Comparison of ENCODE assay signal across 30 cellular contexts in the genomic region with DNA sequence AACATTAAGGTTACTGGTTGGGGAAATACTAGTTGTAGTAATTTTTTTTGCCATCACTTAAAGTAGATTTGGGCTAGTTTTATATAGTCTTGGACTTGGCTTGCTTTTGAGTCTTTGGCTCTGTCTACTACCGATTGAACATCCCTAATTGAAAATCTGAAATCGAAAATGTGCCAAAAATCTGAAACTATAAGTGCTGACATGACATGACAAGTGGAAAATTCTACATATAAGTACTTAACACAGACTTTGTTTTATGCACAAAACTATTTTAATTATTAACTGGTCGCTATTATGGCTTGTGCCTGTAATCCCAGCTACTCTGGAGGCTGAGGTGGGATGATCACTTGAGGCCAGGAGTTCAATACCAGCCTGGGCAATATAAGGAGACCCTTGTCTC. TPM values are rescaled to one million over a fixed set of nuclear protein-coding genes. Genes with fewer than 3 reads are reported as not detected.
"Had no signal": no experiment of that assay in that cellular context is flagged by ENCODE, and none has a peak within 500 bp of the region (broad histone marks: within the 10 kb centered on the region; RNA-seq: fewer than 3 reads in every experiment).

No MANE protein-coding gene starts in this region.

- H3K27me3 ChIP-seq: ascending aorta, body of pancreas, MG63 had no signal

- H3K27ac Mint-ChIP-seq: activated CD8-positive, alpha-beta T cell treated with anti-CD3 and anti-CD28 coated beads, Interleukin-2, amount 10 ng/mL, durations not matched to agents 7 days and 5 days; activated naive CD4-positive, alpha-beta T cell treated with anti-CD3 and anti-CD28 coated beads, Interleukin-2, amount 50 U/mL, for 72 hours; activated naive CD8-positive, alpha-beta T cell treated with anti-CD3 and anti-CD28 coated beads, Interleukin-2, amount 50 U/mL, for 24 hours; T-helper 17 cell; WTC11 had no signal

- DNase-seq: activated CD4-positive, alpha-beta T cell treated with anti-CD3 and anti-CD28 coated beads for 48 hours; activated CD4-positive, alpha-beta T cell treated with anti-CD3 and anti-CD28 coated beads, Interleukin-2, amount 50 U/mL, for 4 hours; activated CD4-positive, CD25-positive, alpha-beta regulatory T cell treated with anti-CD3 and anti-CD28 coated beads, Interleukin-2, amount 50 U/mL, for 72 hours; activated CD8-positive, alpha-beta T cell treated with anti-CD3 and anti-CD28 coated beads, Interleukin-2, amount 10 ng/mL, durations not matched to agents 7 days and 5 days; activated effector memory CD4-positive, alpha-beta T cell treated with anti-CD3 and anti-CD28 coated beads, Interleukin-2, amount 50 U/mL, for 16 hours; activated naive CD4-positive, alpha-beta T cell treated with Interleukin-2 at 50 U/mL for 16 hours; activated naive CD8-positive, alpha-beta T cell treated with anti-CD3 and anti-CD28 coated beads, Interleukin-2, amount 50 U/mL, for 24 hours; activated T-cell treated with anti-CD3 and anti-CD28 coated beads, Interleukin-2, amount 50 U/mL, for 4 hours; amniotic stem cell; body of pancreas; central memory CD4-positive, alpha-beta T cell; MG63; MV-4-11; NCI-H1092 treated with DMSO at 0.1 percent for 48 hours; NCI-H1417 treated with DMSO at 0.1 percent for 48 hours; NCI-H1694; NCI-H2029; NCI-H345; NCI-H510A; NCI-H526 treated with DMSO at 0.1 percent for 48 hours; NCI-H82; SIG-M5; T-helper 17 cell; T-helper 9 cell had no signal

- H3K4me3 Mint-ChIP-seq: activated CD8-positive, alpha-beta T cell treated with anti-CD3 and anti-CD28 coated beads, Interleukin-2, amount 10 ng/mL, durations not matched to agents 7 days and 5 days; activated naive CD8-positive, alpha-beta T cell treated with anti-CD3 and anti-CD28 coated beads, Interleukin-2, amount 50 U/mL, for 24 hours; activated T-cell treated with anti-CD3 and anti-CD28 coated beads, Interleukin-2, amount 50 U/mL, for 4 hours; T-helper 17 cell; WTC11 had no signal

- ATAC-seq: activated CD8-positive, alpha-beta T cell treated with anti-CD3 and anti-CD28 coated beads, Interleukin-2, amount 10 ng/mL, durations not matched to agents 7 days and 5 days; activated naive CD4-positive, alpha-beta T cell treated with anti-CD3 and anti-CD28 coated beads, Interleukin-2, amount 50 U/mL, for 72 hours; activated naive CD8-positive, alpha-beta T cell treated with anti-CD3 and anti-CD28 coated beads, Interleukin-2, amount 50 U/mL, for 24 hours; activated T-cell treated with anti-CD3 and anti-CD28 coated beads, Interleukin-2, amount 50 U/mL, for 4 hours; body of pancreas; T-helper 17 cell; WTC11 had no signal

- H3K4me1 Mint-ChIP-seq: WTC11 had no signal

- H3K27ac ChIP-seq: ascending aorta, body of pancreas had no signal

- H3K36me3 Mint-ChIP-seq: activated naive CD4-positive, alpha-beta T cell treated with anti-CD3 and anti-CD28 coated beads, Interleukin-2, amount 50 U/mL, for 72 hours; WTC11 had no signal

- H3K9me3 ChIP-seq: ascending aorta, body of pancreas, MG63 had no signal

- H3K27me3 Mint-ChIP-seq: activated naive CD8-positive, alpha-beta T cell treated with anti-CD3 and anti-CD28 coated beads, Interleukin-2, amount 50 U/mL, for 24 hours; T-helper 17 cell had no signal

- H3K9me3 Mint-ChIP-seq: activated naive CD4-positive, alpha-beta T cell treated with anti-CD3 and anti-CD28 coated beads, Interleukin-2, amount 50 U/mL, for 72 hours; activated naive CD8-positive, alpha-beta T cell treated with anti-CD3 and anti-CD28 coated beads, Interleukin-2, amount 50 U/mL, for 24 hours; activated T-cell treated with anti-CD3 and anti-CD28 coated beads, Interleukin-2, amount 50 U/mL, for 4 hours; WTC11 had no signal

RNA-seq across cellular contexts. Expression of gene CHRDL2, which starts 39.9 kb away (rescaled TPM):
- total RNA-seq: activated CD8-positive, alpha-beta T cell treated with anti-CD3 and anti-CD28 coated beads, Interleukin-2, amount 10 ng/mL, durations not matched to agents 7 days and 5 days; activated naive CD4-positive, alpha-beta T cell treated with anti-CD3 and anti-CD28 coated beads, Interleukin-2, amount 50 U/mL, for 72 hours; activated T-cell treated with anti-CD3 and anti-CD28 coated beads, Interleukin-2, amount 50 U/mL, for 4 hours; ascending aorta; body of pancreas; bronchial epithelial cell; OCI-LY7; RPMI7951; T-helper 17 cell had no signal
